In genomic region chr1:176090766-176091165, GRCh38 we compare ENCODE assay signal across 29 cellular contexts.
"Had no signal": no experiment of that assay in that cellular context is flagged by ENCODE, and none has a peak within 500 bp of the region (broad histone marks: within the 10 kb centered on the region; RNA-seq: fewer than 3 reads in every experiment).

No MANE protein-coding gene starts in this region.

- ATAC-seq: heart right ventricle; left cardiac atrium; left lung; mucosa of descending colon; natural killer cell treated with Interleukin-12 subunit alpha and Interleukin-12 subunit beta and Interleukin-15 and Interleukin-18, amount 100 ng/mL, for 72 hours; psoas muscle; right cardiac atrium; stimulated activated memory B cell treated with anti-CD40 and anti-IgM and Interleukin-4, amounts not matched to agents 10 μg/mL and 1 μg/mL and 100 μg/mL, for 72 hours; stimulated activated naive CD8-positive, alpha-beta T cell treated with anti-CD3 and anti-CD28 coated beads, Interleukin-15, Interleukin-2, amounts not matched to agents 100 U/mL and 50 U/mL, for 24 hours had no signal

- H3K9me3 Mint-ChIP-seq: dendritic cell treated with granulocyte-macrophage colony-stimulating factor and Interleukin-4, amounts not matched to agents 40 ng/mL and 50 ng/mL, for 4 days; natural killer cell treated with Interleukin-12 subunit alpha and Interleukin-12 subunit beta and Interleukin-15 and Interleukin-18, amount 100 ng/mL, for 72 hours; type B pancreatic cell had no signal

- H3K27me3 ChIP-seq: colonic mucosa, esophagus squamous epithelium, heart right ventricle, left lung, ovary, spleen, testis, tibial artery had no signal

- H3K9me3 ChIP-seq: colonic mucosa, mucosa of descending colon, ovary, testis, tibial artery had no signal

- H3K4me3 ChIP-seq: colonic mucosa, esophagus squamous epithelium, heart right ventricle, left lung, mucosa of descending colon, ovary, psoas muscle, skin epidermis, spleen, testis, tibial artery had no signal

- H3K4me1 Mint-ChIP-seq: mesothelial cell of epicardium had no signal

- H3K36me3 ChIP-seq: colonic mucosa, ovary had no signal

- H3K4me1 ChIP-seq: colonic mucosa, esophagus squamous epithelium, heart right ventricle, left lung, psoas muscle, spleen, testis, tibial artery had no signal

- H3K27ac Mint-ChIP-seq: dendritic cell treated with granulocyte-macrophage colony-stimulating factor and Interleukin-4, amounts not matched to agents 40 ng/mL and 50 ng/mL, for 4 days; mesothelial cell of epicardium; natural killer cell treated with Interleukin-12 subunit alpha and Interleukin-12 subunit beta and Interleukin-15 and Interleukin-18, amount 100 ng/mL, for 72 hours; stimulated activated memory B cell treated with anti-CD40 and anti-IgM and Interleukin-4, amounts not matched to agents 10 μg/mL and 1 μg/mL and 100 μg/mL, for 72 hours; type B pancreatic cell had no signal

- H3K27me3 Mint-ChIP-seq: dendritic cell treated with granulocyte-macrophage colony-stimulating factor and Interleukin-4, amounts not matched to agents 40 ng/mL and 50 ng/mL, for 4 days; naive B cell; natural killer cell treated with Interleukin-12 subunit alpha and Interleukin-12 subunit beta and Interleukin-15 and Interleukin-18, amount 100 ng/mL, for 72 hours; stimulated activated memory B cell treated with anti-CD40 and anti-IgM and Interleukin-4, amounts not matched to agents 10 μg/mL and 1 μg/mL and 100 μg/mL, for 72 hours; type B pancreatic cell had no signal

- DNase-seq: colonic mucosa; effector CD8-positive, alpha-beta T cell; esophagus squamous epithelium; foreskin melanocyte; glutamatergic neuron; heart right ventricle; hippocampal formation; left cardiac atrium; left lung; mesenchymal stem cell; mucosa of descending colon; naive B cell; occipital lobe; ovary; posterior cingulate gyrus; psoas muscle; right cardiac atrium; spleen; stimulated activated CD4-positive, alpha-beta T cell treated with anti-CD3 and anti-CD28 coated beads, Interleukin-4, amount 100 ng/mL, for 4 hours; stimulated activated naive CD8-positive, alpha-beta T cell treated with anti-CD3 and anti-CD28 coated beads, Interleukin-15, Interleukin-2, amounts not matched to agents 100 U/mL and 50 U/mL, for 24 hours; substantia nigra; testis; tibial artery had no signal

- H3K4me3 Mint-ChIP-seq: dendritic cell treated with granulocyte-macrophage colony-stimulating factor and Interleukin-4, amounts not matched to agents 40 ng/mL and 50 ng/mL, for 4 days; mesothelial cell of epicardium; naive B cell; natural killer cell treated with Interleukin-12 subunit alpha and Interleukin-12 subunit beta and Interleukin-15 and Interleukin-18, amount 100 ng/mL, for 72 hours; stimulated activated memory B cell treated with anti-CD40 and anti-IgM and Interleukin-4, amounts not matched to agents 10 μg/mL and 1 μg/mL and 100 μg/mL, for 72 hours; type B pancreatic cell had no signal

- H3K27ac ChIP-seq: colonic mucosa, esophagus squamous epithelium, heart right ventricle, left lung, ovary, psoas muscle, skin epidermis, spleen, testis, tibial artery had no signal
